In genomic region chr9:2939368-2939767, GRCh38 we compare ENCODE assay signal across 27 cellular contexts.
"Had no signal": no experiment of that assay in that cellular context is flagged by ENCODE, and none has a peak within 500 bp of the region (broad histone marks: within the 10 kb centered on the region; RNA-seq: fewer than 3 reads in every experiment).

No MANE protein-coding gene starts in this region.

- ATAC-seq: activated CD8-positive, alpha-beta T cell treated with anti-CD3 and anti-CD28 coated beads for 36 hours; activated T-cell treated with anti-CD3 and anti-CD28 coated beads, Interleukin-2, amount 50 U/mL, for 4 hours; activated T-helper 17 cell treated with anti-CD3 and anti-CD28 coated beads, Interleukin-2, amount 50 U/mL, for 72 hours; esophagus mucosa; foreskin keratinocyte; gastrocnemius medialis; WTC11 had no signal

- H3K9me3 ChIP-seq: gastrocnemius medialis had no signal

- DNase-seq: activated CD4-positive, alpha-beta T cell treated with anti-CD3 and anti-CD28 coated beads for 1 hour; activated CD4-positive, alpha-beta T cell treated with anti-CD3 and anti-CD28 coated beads for 4 hours; activated CD4-positive, alpha-beta T cell treated with anti-CD3 and anti-CD28 coated beads, Interleukin-2, amount 10 ng/mL, durations not matched to agents 7 days and 5 days; activated CD4-positive, alpha-beta T cell treated with anti-CD3 and anti-CD28 coated beads, Interleukin-2, amount 50 U/mL, for 4 hours; activated CD8-positive, alpha-beta memory T cell treated with anti-CD3 and anti-CD28 coated beads for 24 hours; activated CD8-positive, alpha-beta T cell treated with anti-CD3 and anti-CD28 coated beads for 36 hours; activated effector memory CD4-positive, alpha-beta T cell treated with Interleukin-2 at 50 U/mL for 16 hours; activated gamma-delta T cell treated with Interleukin-2 at 50 U/mL for 16 hours; activated naive CD4-positive, alpha-beta T cell treated with anti-CD3 and anti-CD28 coated beads, Interleukin-2, amount 50 U/mL, for 16 hours; activated naive CD4-positive, alpha-beta T cell treated with Interleukin-2 at 50 U/mL for 16 hours; activated T-cell treated with anti-CD3 and anti-CD28 coated beads, Interleukin-2, amount 50 U/mL, for 4 hours; amniotic stem cell; brain microvascular endothelial cell; dorsolateral prefrontal cortex; effector memory CD4-positive, alpha-beta T cell; endodermal cell; foreskin keratinocyte; gastrocnemius medialis; T-helper 2 cell had no signal

- FAIRE-seq: astrocyte, bronchial epithelial cell, TTC549 had no signal

- H3K27ac ChIP-seq: brain microvascular endothelial cell, coronary artery, dorsolateral prefrontal cortex, foreskin keratinocyte, gastrocnemius medialis, VCaP had no signal

- H3K4me1 ChIP-seq: foreskin keratinocyte, gastrocnemius medialis had no signal

- H3K36me3 ChIP-seq: brain microvascular endothelial cell, gastrocnemius medialis had no signal

- H3K4me3 ChIP-seq: coronary artery, dorsolateral prefrontal cortex, gastrocnemius medialis had no signal

- H3K27me3 ChIP-seq: brain microvascular endothelial cell, gastrocnemius medialis had no signal
